ENCODE assay signal across 1 cellular context in the genomic region with DNA sequence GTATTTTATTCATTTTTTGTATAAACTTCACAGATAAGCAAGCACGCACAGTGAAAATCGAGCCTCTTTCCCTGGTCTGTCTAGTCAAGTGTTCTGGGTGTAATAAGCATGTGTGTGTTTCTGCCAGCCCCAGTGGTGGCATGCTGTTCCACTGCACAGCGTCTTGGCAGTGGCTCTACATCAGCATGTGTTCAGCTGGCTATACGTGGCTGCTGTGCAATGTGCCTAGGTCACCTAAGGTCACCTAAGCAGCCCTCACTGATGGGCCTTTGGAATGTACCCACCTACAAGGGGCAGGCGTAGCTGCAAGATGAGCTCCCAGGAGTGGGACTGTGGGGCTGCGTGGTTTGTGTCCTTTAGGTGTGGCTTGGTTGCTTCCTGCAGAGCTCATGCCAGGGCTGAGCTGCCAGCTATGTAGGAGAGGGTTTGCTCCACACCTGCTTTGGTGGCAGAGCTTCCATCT.
TF ChIP-seq lines count a peak whose summit lies in the region.

No MANE protein-coding gene starts in this region.

TF ChIP-seq in K562, 482 proteins besides CTCF, POLR2A, EP300 and RAD21 (continued from another document):
- TF ChIP-seq CBFA2T3 (IDR thresholded peaks at IDR 0.05) (no peak), ZC3H4 (CRISPR knock-in tag; IDR thresholded peaks at IDR 0.05; ENCODE audit: borderline replicate concordance) (0 out of 2 replicates have a peak, but pooled peaks have one; percentile 26), NELFE (IDR thresholded peaks at IDR 0.05; ENCODE audit: insufficient read depth, insufficient read length) (no peak), FIP1L1 (IDR thresholded peaks at IDR 0.05; ENCODE audit: low read depth, low read length, poor library complexity, severe bottlenecking) (no peak), SIRT6 (IDR thresholded peaks at IDR 0.05; ENCODE audit: low read depth, low read length) (no peak), MED1 (CRISPR knock-in tag; IDR thresholded peaks at IDR 0.05; ENCODE audit: borderline replicate concordance) (0 out of 2 replicates have a peak, but pooled peaks have one; percentile 65), ASH1L (IDR thresholded peaks at IDR 0.05; ENCODE audit: borderline replicate concordance, low read depth, partially characterized antibody) (no peak)
